8 cellular contexts compared by ENCODE assay signal in the genomic region with DNA sequence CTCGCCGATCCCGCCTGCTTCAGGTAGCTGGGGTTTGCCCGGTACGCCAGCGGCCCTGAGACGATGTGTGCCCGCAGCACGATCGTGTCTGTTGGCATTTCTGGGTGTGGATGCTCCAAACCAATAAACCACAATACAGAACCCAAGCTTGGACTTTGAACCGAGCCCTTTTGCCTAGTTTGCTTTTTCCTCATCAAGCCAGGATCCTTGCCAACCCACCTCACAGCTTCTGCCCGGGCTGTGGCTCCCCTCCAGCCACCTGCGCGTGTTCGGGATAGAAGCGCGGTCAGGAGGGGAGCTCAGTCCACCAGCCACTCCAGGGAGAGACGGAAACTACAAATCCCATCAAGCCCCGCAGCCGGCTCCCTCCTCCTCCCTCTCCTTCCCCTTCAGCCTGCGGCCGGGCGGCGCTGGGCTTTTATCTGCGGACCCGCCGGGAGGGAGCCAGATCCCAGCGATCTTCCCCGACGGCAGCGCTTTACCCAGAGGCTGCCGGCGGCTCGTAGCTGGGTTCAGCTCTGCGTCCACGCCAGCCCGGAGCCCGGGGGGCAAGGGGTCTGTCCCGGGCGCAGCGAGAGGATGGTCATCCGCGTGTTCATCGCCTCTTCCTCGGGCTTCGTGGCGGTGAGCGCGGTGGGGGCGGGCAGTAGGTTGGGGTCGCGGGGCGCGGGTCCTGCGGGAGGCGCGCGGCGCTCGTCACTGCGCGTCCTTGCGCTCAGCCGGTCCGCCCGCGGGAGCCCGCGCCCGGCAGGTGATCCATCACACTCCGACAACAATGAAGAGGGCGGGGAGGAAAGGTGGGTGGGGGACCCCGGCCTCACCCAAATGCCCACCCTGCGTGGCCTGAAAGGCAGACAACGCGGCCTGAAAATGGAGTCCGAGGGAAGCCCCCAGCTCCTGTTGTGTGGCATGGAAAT. TPM values are rescaled to one million over a fixed set of nuclear protein-coding genes. Genes with fewer than 3 reads are reported as not detected.
DNase-seq lines count a peak whose midpoint lies in the region; ATAC-seq and TF ChIP-seq lines count a peak whose summit lies in the region.

A gene (plus strand): TSS at position 447 of the 917 bp plus-strand sequence. CDS start 133 bp downstream, at position 580.

- intact Hi-C loops in Right ventricle myocardium superior (cut with DNase I) (no loop called here), upper lobe of right lung (cut with DNase I) (no loop called here)

- H3K27ac ChIP-seq in upper lobe of right lung, result peak within 1 kb of the TSS; percentile 84

- H3K4me3 ChIP-seq in neuron (ENCODE audit: low read length) (peak within 1 kb of the TSS; percentile 92), upper lobe of right lung (peak within 1 kb of the TSS; percentile 73)

- ATAC-seq in GM18873 (IDR thresholded peaks at IDR 0.05; ENCODE audit: low FRiP score, unreplicated experiment), result peak; percentile 50
- peak; percentile 47 for ATAC-seq in HG03565 (IDR thresholded peaks at IDR 0.05; ENCODE audit: unreplicated experiment)
- peak; percentile 98 for ATAC-seq in Right ventricle myocardium superior (ENCODE audit: poor library complexity)
- peak; percentile 96 for ATAC-seq in upper lobe of right lung

- H3K9me3 ChIP-seq in neuron (ENCODE audit: low read length) (no peaks in the 10 kb centered on the region), upper lobe of right lung (no peaks in the 10 kb centered on the region)

- no peaks in the 10 kb centered on the region for H3K27me3 ChIP-seq in neuron (ENCODE audit: insufficient read depth, low read length)
- H3K27me3 ChIP-seq in upper lobe of right lung, result no peaks in the 10 kb centered on the region

- peaks cover 20% of the 10 kb centered on the region for H3K4me1 ChIP-seq in neuron (ENCODE audit: insufficient read depth, low read length)
- H3K4me1 ChIP-seq in upper lobe of right lung, result peaks cover 10% of the 10 kb centered on the region

- no peak for TF ChIP-seq CTCF in upper lobe of right lung (IDR thresholded peaks at IDR 0.05)

- peak within 1 kb of the TSS; percentile 83 for H2AFZ ChIP-seq in neuron (ENCODE audit: low read depth, low read length)

- DNase-seq in AG08395 (ENCODE audit: low spot score) (peak; percentile 69), NOMO-1 treated with dmso at 0.1 percent for 144 hours (lab: John Stamatoyannopoulos, UW; ENCODE audit: unreplicated experiment) (peak; percentile 4), amniotic epithelial cell (ENCODE audit: low read depth) (peak; percentile 64), Right ventricle myocardium superior (peak; percentile 82), upper lobe of right lung (peak; percentile 88)

- no peaks in the 10 kb centered on the region for H3K36me3 ChIP-seq in neuron (ENCODE audit: insufficient read depth, low read length)
- no peaks in the 10 kb centered on the region for H3K36me3 ChIP-seq in upper lobe of right lung

RNA-seq across cellular contexts. Expression of the gene that starts here (rescaled TPM):
- total RNA-seq in Right ventricle myocardium superior, result 5.9 TPM
- 33.9 TPM for total RNA-seq in upper lobe of right lung

Comparison
In these comparisons a context has a peak if more than half of its experiments do, and no peak if none do; other contexts are left out.
1. Peak in every context shown above with its lines: DNase-seq, ATAC-seq, H3K4me3 ChIP-seq and H3K27ac ChIP-seq.
2. DNase-seq: peak in every context shown above with its lines; median percentile 88 in upper lobe of right lung; 82 in Right ventricle myocardium superior; 69 in AG08395; 64 in amniotic epithelial cell; 4 in NOMO-1 treated with dmso at 0.1 percent for 144 hours.
3. ATAC-seq: peak in every context shown above with its lines; median percentile 98 in Right ventricle myocardium superior; 96 in upper lobe of right lung; 50 in GM18873; 47 in HG03565.